Comparison of ENCODE assay signal across 26 cellular contexts in genomic region chr1:246933893-246934292, GRCh38.
"Had no signal": no experiment of that assay in that cellular context is flagged by ENCODE, and none has a peak within 500 bp of the region (broad histone marks: within the 10 kb centered on the region; RNA-seq: fewer than 3 reads in every experiment).

No MANE protein-coding gene starts in this region.

- H3K9me3 Mint-ChIP-seq: memory B cell; stimulated activated memory B cell treated with anti-CD40 and anti-IgM and Interleukin-4, amounts not matched to agents 10 μg/mL and 1 μg/mL and 100 μg/mL, for 72 hours; stimulated activated naive CD8-positive, alpha-beta T cell treated with anti-CD3 and anti-CD28 coated beads, Interleukin-15, Interleukin-2, amounts not matched to agents 100 ng/mL and 50 ng/mL, for 24 hours had no signal

- H3K4me3 Mint-ChIP-seq: stimulated activated memory B cell treated with anti-CD40 and anti-IgM and Interleukin-4, amounts not matched to agents 10 μg/mL and 1 μg/mL and 100 μg/mL, for 72 hours; stimulated activated naive CD8-positive, alpha-beta T cell treated with anti-CD3 and anti-CD28 coated beads, Interleukin-15, Interleukin-2, amounts not matched to agents 100 ng/mL and 50 ng/mL, for 24 hours had no signal

- H3K27ac Mint-ChIP-seq: memory B cell; nephron progenitor cell; stimulated activated naive CD8-positive, alpha-beta T cell treated with anti-CD3 and anti-CD28 coated beads, Interleukin-15, Interleukin-2, amounts not matched to agents 100 ng/mL and 50 ng/mL, for 24 hours had no signal

- H3K36me3 Mint-ChIP-seq: stimulated activated memory B cell treated with anti-CD40 and anti-IgM and Interleukin-4, amounts not matched to agents 10 μg/mL and 1 μg/mL and 100 μg/mL, for 72 hours had no signal

- ATAC-seq: esophagus mucosa; gastrocnemius medialis; heart left ventricle; left lobe of liver; psoas muscle; right cardiac atrium; stimulated activated memory B cell treated with anti-CD40 and anti-IgM and Interleukin-4, amounts not matched to agents 10 μg/mL and 1 μg/mL and 100 μg/mL, for 72 hours had no signal

- H3K27ac ChIP-seq: epithelial cell of prostate, gastrocnemius medialis, heart left ventricle, hepatocyte, ovary, psoas muscle, skin epidermis, spleen, thoracic aorta, upper lobe of left lung had no signal

- H3K36me3 ChIP-seq: ovary, thoracic aorta had no signal

- H2AFZ ChIP-seq: hepatocyte had no signal

- H3K9me3 ChIP-seq: gastrocnemius medialis, heart left ventricle, ovary, psoas muscle, spleen, thoracic aorta, tibial nerve, upper lobe of left lung had no signal

- DNase-seq: cortex of kidney; effector CD4-positive, alpha-beta T cell; foreskin fibroblast; gastrocnemius medialis; heart left ventricle; kidney; nephron progenitor cell; occipital lobe; ovary; posterior cingulate gyrus; psoas muscle; right cardiac atrium; spleen; stimulated activated CD4-positive, alpha-beta T cell treated with anti-CD3 and anti-CD28 coated beads, Interleukin-4, amount 100 ng/mL, for 4 hours; upper lobe of left lung had no signal

- H3K4me2 ChIP-seq: hepatocyte had no signal

- H3K27me3 Mint-ChIP-seq: memory B cell; stimulated activated memory B cell treated with anti-CD40 and anti-IgM and Interleukin-4, amounts not matched to agents 10 μg/mL and 1 μg/mL and 100 μg/mL, for 72 hours; stimulated activated naive CD8-positive, alpha-beta T cell treated with anti-CD3 and anti-CD28 coated beads, Interleukin-15, Interleukin-2, amounts not matched to agents 100 ng/mL and 50 ng/mL, for 24 hours had no signal

- H3K4me3 ChIP-seq: gastrocnemius medialis, heart left ventricle, hepatocyte, lung, ovary, psoas muscle, skin epidermis, spleen, thoracic aorta, tibial nerve, upper lobe of left lung had no signal

- H3K27me3 ChIP-seq: gastrocnemius medialis, heart left ventricle, hepatocyte, ovary, spleen, tibial nerve, upper lobe of left lung had no signal
